Comparison of ENCODE assay signal across 21 cellular contexts in genomic region chr1:24764439-24764838, GRCh38. TPM values are rescaled to one million over a fixed set of nuclear protein-coding genes. Genes with fewer than 3 reads are reported as not detected.
A peak's percentile ranks its signal among the peaks of the same experiment; 100 is the strongest.
DNase-seq lines count a peak whose midpoint lies in the region; ATAC-seq and TF ChIP-seq lines count a peak whose summit lies in the region.
"Had no signal": no experiment of that assay in that cellular context is flagged by ENCODE, and none has a peak within 500 bp of the region (broad histone marks: within the 10 kb centered on the region; RNA-seq: fewer than 3 reads in every experiment).

No MANE protein-coding gene starts in this region.

- H3K9me3 ChIP-seq in GM23248 (ENCODE audit: low read depth) (no peaks in the 10 kb centered on the region), Karpas-422 (ENCODE audit: low read length) (no peaks in the 10 kb centered on the region), left lung (no peaks in the 10 kb centered on the region), smooth muscle cell (replicated peaks; ENCODE audit: low read depth) (no peaks in the 10 kb centered on the region)
- H3K9me3 ChIP-seq: Caco-2, SJSA1 had no signal

- WGBS in GM23248 (ENCODE audit: low coverage in 1 of 2, low lambda C conversion rate in 2 of 2, missing lambda C conversion rate in 2 of 2), 2 experiments, result 67 to 73% methylated on average over 3 of the region's 3 CpGs
- 94% methylated on average over 3 of the region's 3 CpGs for WGBS in smooth muscle cell (ENCODE audit: low lambda C conversion rate)

- H3K4me3 ChIP-seq in GM23248, result no peak overlapping the region
- no peak overlapping the region for H3K4me3 ChIP-seq in Karpas-422 (ENCODE audit: low read length)
- H3K4me3 ChIP-seq in left lung, result no peak overlapping the region
- H3K4me3 ChIP-seq in smooth muscle cell, result no peak overlapping the region
- H3K4me3 ChIP-seq: SJSA1 had no signal

- H3K36me3 ChIP-seq in GM23248 (ENCODE audit: low read depth), result peaks cover 24% of the 10 kb centered on the region
- H3K36me3 ChIP-seq in Karpas-422 (ENCODE audit: insufficient read depth, low read length), result no peaks in the 10 kb centered on the region
- no peaks in the 10 kb centered on the region for H3K36me3 ChIP-seq in left lung
- H3K36me3 ChIP-seq in smooth muscle cell (ENCODE audit: low read depth), result no peaks in the 10 kb centered on the region

- in situ Hi-C loops in GM23248 (cut with MboI), result no loop called here

- no peak overlapping the region for H2AFZ ChIP-seq in GM23248
- H2AFZ ChIP-seq in Karpas-422 (ENCODE audit: low read length), result no peak overlapping the region
- H2AFZ ChIP-seq in smooth muscle cell (ENCODE audit: low read depth), result no peak overlapping the region
- H2AFZ ChIP-seq: parathyroid adenoma had no signal

- peak overlapping the region; percentile 60 for H3K4me2 ChIP-seq in GM23248 (ENCODE audit: unreplicated experiment)
- no peak overlapping the region for H3K4me2 ChIP-seq in Karpas-422 (ENCODE audit: low read depth, low read length, poor library complexity, severe bottlenecking)
- peak overlapping the region; percentile 66 for H3K4me2 ChIP-seq in smooth muscle cell

- no peak for DNase-seq in GM23248
- DNase-seq in Karpas-422, result no peak
- DNase-seq in left lung, result no peak
- DNase-seq in smooth muscle cell (lab: John Stamatoyannopoulos, UW; ENCODE audit: unreplicated experiment), result no peak
- no peak for DNase-seq in Ammon's horn (ENCODE audit: low spot score)
- DNase-seq: activated CD4-positive, alpha-beta T cell treated with anti-CD3 and anti-CD28 coated beads, Interleukin-2, amount 50 U/mL, for 4 hours; activated gamma-delta T cell; Caco-2; DND-41; hypothalamus; islet precursor cell; natural killer cell; NCI-H226; NCI-H82; PC-3; stimulated activated CD4-positive, alpha-beta T cell treated with anti-CD3 and anti-CD28 coated beads, Interleukin-1b, Interleukin-23, amount 100 ng/mL, for 48 hours had no signal

- ATAC-seq in left lung (no peak), GM21737 (IDR thresholded peaks at IDR 0.05; ENCODE audit: unreplicated experiment) (no peak), esophagus mucosa (no peak)
- ATAC-seq: natural killer cell; PC-3; stimulated activated memory B cell treated with anti-CD40 and anti-IgM and Interleukin-4, amounts not matched to agents 10 μg/mL and 1 μg/mL and 100 μg/mL, for 72 hours had no signal

- H3K27me3 ChIP-seq in GM23248 (replicated peaks; ENCODE audit: insufficient read depth), result no peaks in the 10 kb centered on the region
- no peaks in the 10 kb centered on the region for H3K27me3 ChIP-seq in Karpas-422 (ENCODE audit: low read length)
- H3K27me3 ChIP-seq in left lung, result no peaks in the 10 kb centered on the region
- H3K27me3 ChIP-seq in smooth muscle cell (ENCODE audit: low read depth), result no peaks in the 10 kb centered on the region
- H3K27me3 ChIP-seq: SJSA1 had no signal

- peaks cover 43% of the 10 kb centered on the region for H4K20me1 ChIP-seq in GM23248 (ENCODE audit: insufficient read depth)
- no peaks in the 10 kb centered on the region for H4K20me1 ChIP-seq in Karpas-422 (ENCODE audit: insufficient read depth, low read depth, low read length)
- peaks cover 68% of the 10 kb centered on the region for H4K20me1 ChIP-seq in smooth muscle cell (ENCODE audit: low read depth)

- TF ChIP-seq CTCF in left lung (IDR thresholded peaks at IDR 0.05) (no peak), smooth muscle cell (IDR thresholded peaks at IDR 0.05; ENCODE audit: borderline replicate concordance, insufficient read depth, poor library complexity, severe bottlenecking) (no peak)

- H3K79me2 ChIP-seq in GM23248 (ENCODE audit: insufficient read depth) (peaks cover 100% of the 10 kb centered on the region), Karpas-422 (ENCODE audit: low read length) (peaks cover 98% of the 10 kb centered on the region), smooth muscle cell (ENCODE audit: low read depth) (peaks cover 100% of the 10 kb centered on the region)
- H3K79me2 ChIP-seq: parathyroid adenoma had no signal

- H3K27ac ChIP-seq in GM23248 (peak overlapping the region; percentile 61; the same call in 1 of the 2 replicates), Karpas-422 (ENCODE audit: low read length) (0 out of 2 replicates have a peak overlapping the region, but pooled peaks have one; percentile 22), left lung (peak overlapping the region; percentile 24 to 37), smooth muscle cell (ENCODE audit: low read depth) (peak overlapping the region; percentile 87)
- H3K27ac ChIP-seq: parathyroid adenoma had no signal

- H3K9me2 ChIP-seq in GM23248 (ENCODE audit: insufficient read depth) (no peaks in the 10 kb centered on the region), Karpas-422 (replicated peaks; ENCODE audit: insufficient read depth, low read length) (no peaks in the 10 kb centered on the region)

- H3K4me1 ChIP-seq in GM23248 (ENCODE audit: insufficient read depth) (peaks cover 92% of the 10 kb centered on the region), Karpas-422 (ENCODE audit: low read length) (peaks cover 71% of the 10 kb centered on the region), left lung (peaks cover 5 to 52% of the 10 kb centered on the region in 2 donors), smooth muscle cell (ENCODE audit: low read depth) (peaks cover 22% of the 10 kb centered on the region)
- H3K4me1 ChIP-seq: Caco-2, parathyroid adenoma had no signal

- H3K9ac ChIP-seq in GM23248, result no peak overlapping the region
- H3K9ac ChIP-seq in Karpas-422 (ENCODE audit: low read length), result no peak overlapping the region
- no peak overlapping the region for H3K9ac ChIP-seq in smooth muscle cell (ENCODE audit: low read depth)
- H3K9ac ChIP-seq: parathyroid adenoma had no signal

- intact Hi-C loops in left lung (cut with DNase I), result no loop called here

- H3F3A ChIP-seq in GM23248 (ENCODE audit: insufficient read depth) (peaks cover 88% of the 10 kb centered on the region), smooth muscle cell (ENCODE audit: low read depth) (peaks cover 50% of the 10 kb centered on the region)

RNA-seq across cellular contexts. Expression of gene CLIC4, which starts 19.2 kb away (rescaled TPM):
- total RNA-seq in GM23248 (2014; rRNA removed; shearing (Covaris generic)), result 1,589 and 1,665 TPM in 2 replicates
- polyA plus RNA-seq in GM23248 (2016; fragmentation: Nextera tagmentation; extraction: Ambion mirVana) (1,380 and 1,381 TPM in 2 replicates), smooth muscle cell (149 and 151 TPM in 2 replicates)
- total RNA-seq in Karpas-422 (2014; rRNA removed; shearing (Covaris generic); ENCODE audit: low replicate concordance), result 49.1 and 87.4 TPM in 2 replicates
- total RNA-seq in left lung (100 to 1,000 TPM; 158 to 197 TPM), smooth muscle cell (389 and 417 TPM in 2 replicates), esophagus mucosa (56.8 TPM)

Comparison
In these comparisons a context has a peak if more than half of its experiments do, and no peak if none do; other contexts are left out.
1. H3K27ac ChIP-seq: peak in every context shown above with its lines; median percentile 87 in smooth muscle cell; 61 in GM23248; 30 in left lung; 22 in Karpas-422.